8 cellular contexts compared by ENCODE assay signal in the genomic region with DNA sequence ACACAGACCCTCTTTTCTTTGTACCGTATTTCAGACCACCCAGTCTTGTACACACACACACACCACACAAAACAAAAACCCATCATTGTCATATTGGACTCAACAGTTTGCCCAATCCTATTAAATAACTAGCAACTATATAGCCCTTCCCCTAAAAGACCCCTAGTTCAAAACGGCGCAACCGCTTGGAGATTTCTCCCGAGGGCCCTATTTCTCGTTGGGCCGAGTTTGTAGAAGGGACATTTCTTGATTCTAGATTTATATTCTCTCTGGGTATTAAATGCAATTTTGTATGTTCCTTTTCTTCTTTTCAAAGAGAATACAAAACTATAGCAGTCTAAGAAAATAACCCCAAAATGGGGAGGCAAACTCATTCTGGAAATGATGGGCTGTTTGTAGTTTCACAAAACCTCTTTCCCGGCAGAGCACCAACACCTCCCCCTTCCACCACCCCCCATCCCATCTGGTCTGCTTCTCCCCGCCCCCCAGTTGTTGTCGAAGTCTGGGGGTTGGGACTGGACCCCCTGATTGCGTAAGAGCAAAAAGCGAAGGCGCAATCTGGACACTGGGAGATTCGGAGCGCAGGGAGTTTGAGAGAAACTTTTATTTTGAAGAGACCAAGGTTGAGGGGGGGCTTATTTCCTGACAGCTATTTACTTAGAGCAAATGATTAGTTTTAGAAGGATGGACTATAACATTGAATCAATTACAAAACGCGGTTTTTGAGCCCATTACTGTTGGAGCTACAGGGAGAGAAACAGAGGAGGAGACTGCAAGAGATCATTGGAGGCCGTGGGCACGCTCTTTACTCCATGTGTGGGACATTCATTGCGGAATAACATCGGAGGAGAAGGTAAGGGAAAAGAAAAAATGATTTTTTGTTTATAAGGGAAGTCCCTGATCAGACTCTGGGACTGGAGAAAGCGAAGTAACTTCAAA. TPM values are rescaled to one million over a fixed set of nuclear protein-coding genes. Genes with fewer than 3 reads are reported as not detected.
DNase-seq lines count a peak whose midpoint lies in the region; ATAC-seq lines count a peak whose summit lies in the region.

A gene (plus strand): TSS at position 731 of the 939 bp plus-strand sequence. CDS start 29,476 bp downstream, outside the sequence.

- H3K4me1 ChIP-seq in mesendoderm (ENCODE audit: control insufficient read depth, low read depth, low read length) (peaks cover 4% of the 10 kb centered on the region), urinary bladder (ENCODE audit: insufficient read depth) (no peaks in the 10 kb centered on the region)

- no peak within 1 kb of the TSS for H4K5ac ChIP-seq in mesendoderm (ENCODE audit: low read length)

- WGBS in mesendoderm (ENCODE audit: extremely low coverage, insufficient coverage, low lambda C conversion rate) = no CpG with 5 or more reads among the region's 22 CpGs
- 26% methylated on average over 22 of the region's 22 CpGs for WGBS in urinary bladder

- intact Hi-C loops in activated naive CD4-positive, alpha-beta T cell treated with anti-CD3 and anti-CD28 coated beads for 36 hours (cut with micrococcal nuclease) = loop anchor here (1.0 to 10.0 kb wide), 6 partner anchors 130 to 852 kb away; a partner anchor contains a TSS
- intact Hi-C loops in dendritic cell treated with granulocyte-macrophage colony-stimulating factor and Interleukin-4, amounts not matched to agents 40 ng/mL and 50 ng/mL, for 4 days (cut with micrococcal nuclease) = no loop called here

- peaks cover 49% of the 10 kb centered on the region for H3K4me1 Mint-ChIP-seq in activated naive CD4-positive, alpha-beta T cell treated with anti-CD3 and anti-CD28 coated beads for 36 hours (ENCODE audit: low read depth)
- H3K4me1 Mint-ChIP-seq in dendritic cell treated with granulocyte-macrophage colony-stimulating factor and Interleukin-4, amounts not matched to agents 40 ng/mL and 50 ng/mL, for 4 days (ENCODE audit: low read depth) = peaks cover 75% of the 10 kb centered on the region

- peak within 1 kb of the TSS; percentile 59 for H3K4me3 Mint-ChIP-seq in activated naive CD4-positive, alpha-beta T cell treated with anti-CD3 and anti-CD28 coated beads for 36 hours
- H3K4me3 Mint-ChIP-seq in dendritic cell treated with granulocyte-macrophage colony-stimulating factor and Interleukin-4, amounts not matched to agents 40 ng/mL and 50 ng/mL, for 4 days = peak within 1 kb of the TSS; percentile 22

- no peak within 1 kb of the TSS for H2BK120ac ChIP-seq in mesendoderm (ENCODE audit: low read depth, low read length)

- peak within 1 kb of the TSS; percentile 64 for H3K4me2 ChIP-seq in mesendoderm (ENCODE audit: low read length)

- peaks cover 84% of the 10 kb centered on the region for H3K27me3 Mint-ChIP-seq in activated naive CD4-positive, alpha-beta T cell treated with anti-CD3 and anti-CD28 coated beads for 36 hours (ENCODE audit: low read depth)
- H3K27me3 Mint-ChIP-seq in dendritic cell treated with granulocyte-macrophage colony-stimulating factor and Interleukin-4, amounts not matched to agents 40 ng/mL and 50 ng/mL, for 4 days = peaks cover 100% of the 10 kb centered on the region

- no peak within 1 kb of the TSS for H4K8ac ChIP-seq in mesendoderm (ENCODE audit: low read depth, low read length)

- H3K56ac ChIP-seq in mesendoderm (ENCODE audit: low read length) = peak within 1 kb of the TSS; percentile 85

- no peak within 1 kb of the TSS for H2AK5ac ChIP-seq in mesendoderm (ENCODE audit: low read length)

- H3K27ac ChIP-seq in mesendoderm (ENCODE audit: low read depth, low read length) (no peak within 1 kb of the TSS), urinary bladder (ENCODE audit: low read depth) (peak within 1 kb of the TSS; percentile 74)

- H3K36me3 ChIP-seq in mesendoderm (ENCODE audit: control insufficient read depth, insufficient read depth, low read length) = no peaks in the 10 kb centered on the region
- no peaks in the 10 kb centered on the region for H3K36me3 ChIP-seq in urinary bladder (ENCODE audit: insufficient read depth)

- H3K9ac ChIP-seq in mesendoderm (ENCODE audit: low read length) = peak within 1 kb of the TSS; percentile 69

- ATAC-seq in GM21515 (IDR thresholded peaks at IDR 0.05; ENCODE audit: unreplicated experiment) = no peak
- no peak for ATAC-seq in GM21723 (IDR thresholded peaks at IDR 0.05; ENCODE audit: unreplicated experiment)

- peaks cover 28% of the 10 kb centered on the region for H3K27me3 ChIP-seq in mesendoderm (ENCODE audit: insufficient read depth, low read length, poor library complexity)

- H3K9me3 Mint-ChIP-seq in activated naive CD4-positive, alpha-beta T cell treated with anti-CD3 and anti-CD28 coated beads for 36 hours = no peaks in the 10 kb centered on the region
- no peaks in the 10 kb centered on the region for H3K9me3 Mint-ChIP-seq in dendritic cell treated with granulocyte-macrophage colony-stimulating factor and Interleukin-4, amounts not matched to agents 40 ng/mL and 50 ng/mL, for 4 days

- peaks cover 5% of the 10 kb centered on the region for H3K79me2 ChIP-seq in mesendoderm (ENCODE audit: control insufficient read depth, insufficient read depth, low read length)

- H3K27ac Mint-ChIP-seq in activated naive CD4-positive, alpha-beta T cell treated with anti-CD3 and anti-CD28 coated beads for 36 hours = no peak within 1 kb of the TSS
- no peak within 1 kb of the TSS for H3K27ac Mint-ChIP-seq in dendritic cell treated with granulocyte-macrophage colony-stimulating factor and Interleukin-4, amounts not matched to agents 40 ng/mL and 50 ng/mL, for 4 days

- H3K23ac ChIP-seq in mesendoderm (ENCODE audit: low read length) = no peak within 1 kb of the TSS

- H3K36me3 Mint-ChIP-seq in activated naive CD4-positive, alpha-beta T cell treated with anti-CD3 and anti-CD28 coated beads for 36 hours (ENCODE audit: low read depth) = no peaks in the 10 kb centered on the region
- no peaks in the 10 kb centered on the region for H3K36me3 Mint-ChIP-seq in dendritic cell treated with granulocyte-macrophage colony-stimulating factor and Interleukin-4, amounts not matched to agents 40 ng/mL and 50 ng/mL, for 4 days (ENCODE audit: low read depth)

- H3K79me1 ChIP-seq in mesendoderm (ENCODE audit: low read length) = no peaks in the 10 kb centered on the region

- DNase-seq in activated naive CD4-positive, alpha-beta T cell treated with anti-CD3 and anti-CD28 coated beads for 36 hours = no peak
- DNase-seq in activated naive CD4-positive, alpha-beta T cell treated with Interleukin-2 at 50 U/mL for 16 hours = no peak
- DNase-seq in mesendoderm (peak; percentile 47), ecto neural progenitor cell (ENCODE audit: low spot score) (no peak)

- no peak within 1 kb of the TSS for H2BK15ac ChIP-seq in mesendoderm (replicated peaks; ENCODE audit: low read depth)

- H3K4me3 ChIP-seq in mesendoderm (ENCODE audit: low read length) (peak within 1 kb of the TSS; percentile 70), urinary bladder (ENCODE audit: low read depth, low read length) (peak within 1 kb of the TSS; percentile 70)

- no peak within 1 kb of the TSS for H2BK5ac ChIP-seq in mesendoderm (ENCODE audit: low read length)

- H3K4ac ChIP-seq in mesendoderm (ENCODE audit: low read depth, low read length) = no peak within 1 kb of the TSS

- peak within 1 kb of the TSS; percentile 72 for H3K18ac ChIP-seq in mesendoderm (ENCODE audit: low read length)

- CTCF ChIA-PET in activated naive CD4-positive, alpha-beta T cell treated with anti-CD3 and anti-CD28 coated beads for 36 hours (lab: Charles Lee) = interaction anchor here (0.6 to 2.2 kb wide), 10 partner anchors 9 to 1057 kb away, joined by 3 to 4 read pairs (median 3); no protein-coding TSS in a partner anchor

RNA-seq across cellular contexts. Expression of the gene that starts here (rescaled TPM):
- total RNA-seq in activated naive CD4-positive, alpha-beta T cell treated with anti-CD3 and anti-CD28 coated beads for 36 hours = not detected
- polyA plus RNA-seq in mesendoderm (2013, experiment 1 of 2) = 3.8 TPM
- polyA plus RNA-seq in mesendoderm (2013, experiment 2 of 2) = 2.7 TPM
- total RNA-seq in urinary bladder = 254 TPM
- 189 TPM for polyA plus RNA-seq in urinary bladder

Comparison
In these comparisons a context has a peak if more than half of its experiments do, and no peak if none do; other contexts are left out.
1. RNA of the gene that starts here (total RNA-seq): 254 TPM in urinary bladder (single experiment); not detected in activated naive CD4-positive, alpha-beta T cell treated with anti-CD3 and anti-CD28 coated beads for 36 hours; every median in the first group is over 100 times any median in the second.